ENCODE assay signal across 8 cellular contexts in genomic region chr4:101730291-101731117, GRCh38.
DNase-seq lines count a peak whose midpoint lies in the region; ATAC-seq and TF ChIP-seq lines count a peak whose summit lies in the region.

No MANE protein-coding gene starts in this region.

- H3K79me2 ChIP-seq in PC-9 (ENCODE audit: low read depth), result no peaks in the 10 kb centered on the region

- intact Hi-C loops in PC-9 (cut with micrococcal nuclease; ENCODE audit: unreplicated experiment) (loop anchor here (5.0 to 10.0 kb wide), 2 partner anchors 386 to 563 kb away; partner anchors contain the start of gene PPP3CA), posterior cingulate gyrus (cut with DNase I) (loop anchor here (5.0 kb wide), 1 partner anchor 558 kb away; no protein-coding TSS in a partner anchor)
- intact Hi-C loops in activated T-helper 2 cell treated with anti-CD3 and anti-CD28 coated beads, Interferon-gamma antibody, Interleukin-2, Interleukin-4, amounts not matched to agents 10 μg/mL and 5 μg/mL and 100 μg/mL, durations not matched to agents 14 hours and 24 hours and 36 hours (cut with micrococcal nuclease), result loop anchor here (1.0 to 10.0 kb wide), 2 partner anchors 561 to 1636 kb away; no protein-coding TSS in a partner anchor

- H3F3A ChIP-seq in PC-9 (ENCODE audit: insufficient read depth, low read depth), result no peaks in the 10 kb centered on the region

- H3K36me3 Mint-ChIP-seq in activated T-helper 2 cell treated with anti-CD3 and anti-CD28 coated beads, Interferon-gamma antibody, Interleukin-2, Interleukin-4, amounts not matched to agents 10 μg/mL and 5 μg/mL and 100 μg/mL, durations not matched to agents 14 hours and 24 hours and 36 hours (ENCODE audit: low read depth), result no peaks in the 10 kb centered on the region

- CTCF ChIA-PET in PC-9 (lab: Charles Lee), result interaction anchor here (0.6 to 0.7 kb wide), 2 partner anchors 659 to 992 kb away, joined by 3 read pairs; no protein-coding TSS in a partner anchor

- no peaks in the 10 kb centered on the region for H3K4me1 Mint-ChIP-seq in activated T-helper 2 cell treated with anti-CD3 and anti-CD28 coated beads, Interferon-gamma antibody, Interleukin-2, Interleukin-4, amounts not matched to agents 10 μg/mL and 5 μg/mL and 100 μg/mL, durations not matched to agents 14 hours and 24 hours and 36 hours (ENCODE audit: low read depth)

- peaks cover 6% of the 10 kb centered on the region for H3K27me3 Mint-ChIP-seq in activated T-helper 2 cell treated with anti-CD3 and anti-CD28 coated beads, Interferon-gamma antibody, Interleukin-2, Interleukin-4, amounts not matched to agents 10 μg/mL and 5 μg/mL and 100 μg/mL, durations not matched to agents 14 hours and 24 hours and 36 hours (ENCODE audit: low read depth)

- H4K20me1 ChIP-seq in PC-9 (ENCODE audit: insufficient read depth), result no peaks in the 10 kb centered on the region

- H3K9me3 Mint-ChIP-seq in activated T-helper 2 cell treated with anti-CD3 and anti-CD28 coated beads, Interferon-gamma antibody, Interleukin-2, Interleukin-4, amounts not matched to agents 10 μg/mL and 5 μg/mL and 100 μg/mL, durations not matched to agents 14 hours and 24 hours and 36 hours, result no peaks in the 10 kb centered on the region

- no peak overlapping the region for H3K27ac Mint-ChIP-seq in activated T-helper 2 cell treated with anti-CD3 and anti-CD28 coated beads, Interferon-gamma antibody, Interleukin-2, Interleukin-4, amounts not matched to agents 10 μg/mL and 5 μg/mL and 100 μg/mL, durations not matched to agents 14 hours and 24 hours and 36 hours

- H3K4me3 ChIP-seq in PC-9, result no peak overlapping the region

- DNase-seq in DMS53 treated with DMSO at 0.1 percent for 48 hours (lab: John Stamatoyannopoulos, UW; ENCODE audit: unreplicated experiment) (peak; percentile 43), HS-27A (ENCODE audit: low read depth) (peak; percentile 17), PC-9 (peak in 1 of 2 experiments; percentile 36), glomerular endothelial cell (ENCODE audit: extremely low read depth, low read depth, low spot score) (peak; percentile 47), posterior cingulate gyrus (peak in 7 of 10 donors; percentile 13 to 79 (median 46))
- DNase-seq in activated T-helper 2 cell treated with anti-CD3 and anti-CD28 coated beads, Interferon-gamma antibody, Interleukin-2, Interleukin-4, amounts not matched to agents 10 μg/mL and 5 μg/mL and 100 μg/mL, durations not matched to agents 14 hours and 24 hours and 36 hours (ENCODE audit: low spot score), result peak; percentile 16

- no peak overlapping the region for H3K4me3 Mint-ChIP-seq in activated T-helper 2 cell treated with anti-CD3 and anti-CD28 coated beads, Interferon-gamma antibody, Interleukin-2, Interleukin-4, amounts not matched to agents 10 μg/mL and 5 μg/mL and 100 μg/mL, durations not matched to agents 14 hours and 24 hours and 36 hours (ENCODE audit: low read depth)

- no peak overlapping the region for H3K27ac ChIP-seq in PC-9

- H3K36me3 ChIP-seq in PC-9 (ENCODE audit: low read depth), result no peaks in the 10 kb centered on the region

- H3K9me3 ChIP-seq in PC-9 (ENCODE audit: insufficient read depth, low read depth), result no peaks in the 10 kb centered on the region

- H2AFZ ChIP-seq in PC-9, result no peak overlapping the region

- TF ChIP-seq CTCF in PC-9 (conservative IDR thresholded peaks at IDR 0.05), result peak; percentile 73

- no peaks in the 10 kb centered on the region for H3K9me2 ChIP-seq in PC-9 (ENCODE audit: insufficient read depth)

- no peaks in the 10 kb centered on the region for H3K4me1 ChIP-seq in PC-9 (replicated peaks; ENCODE audit: insufficient read depth)

- BruUV-seq in PC-9 (replicated peaks; lab: Mats Ljungman, UMichigan), result no TSS peak

- no peaks in the 10 kb centered on the region for H3K27me3 ChIP-seq in PC-9 (ENCODE audit: insufficient read depth, low read depth)

- POLR2A ChIA-PET in PC-9 (lab: Charles Lee; ENCODE audit: unreplicated experiment), result interaction anchor here (0.7 kb wide), 1 partner anchor 61 kb away, joined by 4 read pairs; no protein-coding TSS in a partner anchor

- ATAC-seq in GM21390 (IDR thresholded peaks at IDR 0.05; ENCODE audit: unreplicated experiment) (peak; percentile 98), GM18520 (IDR thresholded peaks at IDR 0.05; ENCODE audit: unreplicated experiment) (no peak)

- no peak overlapping the region for H3K4me2 ChIP-seq in PC-9
